ENCODE assay signal across 9 cellular contexts in the genomic region with DNA sequence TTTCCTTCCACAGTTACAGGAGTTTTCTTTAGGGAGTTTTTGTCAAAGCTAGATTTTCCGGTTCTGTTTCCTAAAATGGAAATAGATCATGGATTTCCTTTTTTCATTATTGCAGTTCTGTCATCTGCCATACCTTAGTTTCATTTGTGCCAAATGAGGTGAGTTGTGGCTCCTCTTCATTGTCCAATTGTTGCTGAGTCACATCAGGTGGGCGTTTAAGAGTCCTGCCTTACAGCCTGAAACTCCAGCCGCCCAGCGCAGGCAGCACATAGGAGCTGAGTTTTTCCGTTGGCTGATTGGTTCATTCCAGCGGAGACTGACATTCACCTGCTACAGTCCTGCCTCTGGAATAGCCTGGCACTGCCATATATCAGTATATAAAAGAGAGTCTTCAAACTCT. TPM values are rescaled to one million over a fixed set of nuclear protein-coding genes. Genes with fewer than 3 reads are reported as not detected.
DNase-seq lines count a peak whose midpoint lies in the region; ATAC-seq and TF ChIP-seq lines count a peak whose summit lies in the region.
"Had no signal": no experiment of that assay in that cellular context is flagged by ENCODE, and none has a peak within 500 bp of the region (broad histone marks: within the 10 kb centered on the region; RNA-seq: fewer than 3 reads in every experiment).

No MANE protein-coding gene starts in this region.

- no peak overlapping the region for H3K4me3 ChIP-seq in CD8-positive, alpha-beta T cell (ENCODE audit: low read depth, low read length)
- H3K4me3 ChIP-seq in Panc1 (ENCODE audit: low read depth in 2 of 2, low read length in 2 of 2) (no peak overlapping the region), rectal smooth muscle tissue (ENCODE audit: low read length) (no peak overlapping the region)

- no peaks in the 10 kb centered on the region for H3K27me3 Mint-ChIP-seq in CD8-positive, alpha-beta T cell (ENCODE audit: low read depth)

- H3K9ac ChIP-seq in rectal smooth muscle tissue (ENCODE audit: low read length), result no peak overlapping the region

- TF ChIP-seq CTCF in CD8-positive, alpha-beta T cell (IDR thresholded peaks at IDR 0.05), result no peak
- no peak for TF ChIP-seq CTCF in Panc1 (IDR thresholded peaks at IDR 0.05)

- no peaks in the 10 kb centered on the region for H3K36me3 ChIP-seq in CD8-positive, alpha-beta T cell (ENCODE audit: insufficient read depth, low read length)
- H3K36me3 ChIP-seq in Panc1 (ENCODE audit: control insufficient read depth, insufficient read depth, low read length) (no peaks in the 10 kb centered on the region), rectal smooth muscle tissue (ENCODE audit: control insufficient read depth, insufficient read depth, low read length) (no peaks in the 10 kb centered on the region)

- CTCF ChIA-PET in CD8-positive, alpha-beta T cell (lab: Charles Lee), result interaction anchor here (0.8 to 3.5 kb wide), 5 partner anchors 12 to 110 kb away, joined by 3 to 15 read pairs (median 3); no protein-coding TSS in a partner anchor
- CTCF ChIA-PET in Panc1 (lab: Charles Lee), result no interaction called here

- no peaks in the 10 kb centered on the region for H3K9me3 Mint-ChIP-seq in CD8-positive, alpha-beta T cell

- peaks cover 45% of the 10 kb centered on the region for H3K36me3 Mint-ChIP-seq in CD8-positive, alpha-beta T cell

- H3K27me3 ChIP-seq in CD8-positive, alpha-beta T cell (ENCODE audit: insufficient read depth, low read length), result no peaks in the 10 kb centered on the region
- no peaks in the 10 kb centered on the region for H3K27me3 ChIP-seq in Panc1 (ENCODE audit: control insufficient read depth, insufficient read depth, low read length)
- no peaks in the 10 kb centered on the region for H3K27me3 ChIP-seq in rectal smooth muscle tissue (ENCODE audit: control insufficient read depth, insufficient read depth, low read length)

- in situ Hi-C loops in Panc1 (cut with HindIII; ENCODE audit: low pct_unique_long_range_greater_than_20kb, low sequenced_read_pairs), result loop anchor here (25.0 kb wide), 1 partner anchor 145 kb away; the partner anchor contains the start of genes DPM2 and PIP5KL1

- H3K4me1 Mint-ChIP-seq in CD8-positive, alpha-beta T cell (ENCODE audit: low read depth), result peaks cover 45% of the 10 kb centered on the region

- DNase-seq in CD8-positive, alpha-beta T cell, result no peak
- DNase-seq in Panc1 (ENCODE audit: low read depth, low spot score) (no peak), epithelial cell of prostate (ENCODE audit: low read depth, low spot score) (peak; percentile 80), NCI-H2029 treated with DMSO at 0.1 percent for 48 hours (lab: John Stamatoyannopoulos, UW) (no peak)
- DNase-seq in stimulated activated CD4-positive, alpha-beta T cell treated with anti-CD3 and anti-CD28 coated beads, Interleukin-4, amount 100 ng/mL, for 24 hours, result no peak
- DNase-seq: effector memory CD4-positive, alpha-beta T cell had no signal

- no peak overlapping the region for H3K27ac ChIP-seq in CD8-positive, alpha-beta T cell (ENCODE audit: low read depth, low read length)
- H3K27ac ChIP-seq in Panc1 (ENCODE audit: low read length), result peak overlapping the region; percentile 68
- peak overlapping the region; percentile 58 for H3K27ac ChIP-seq in epithelial cell of prostate
- peak overlapping the region; percentile 33 for H3K27ac ChIP-seq in rectal smooth muscle tissue (ENCODE audit: low read depth, low read length)

- no TSS peak for BruUV-seq in Panc1 (replicated peaks; lab: Mats Ljungman, UMichigan)

- H3K9me3 ChIP-seq in CD8-positive, alpha-beta T cell (ENCODE audit: low read length), result no peaks in the 10 kb centered on the region
- no peaks in the 10 kb centered on the region for H3K9me3 ChIP-seq in Panc1 (ENCODE audit: control insufficient read depth, insufficient read depth, low read depth, low read length)

- POLR2A ChIA-PET in CD8-positive, alpha-beta T cell (lab: Charles Lee), result interaction anchor here (1.4 kb wide), 1 partner anchor 10 kb away, joined by 4 read pairs; no protein-coding TSS in a partner anchor
- POLR2A ChIA-PET in Panc1 (lab: Charles Lee), result no interaction called here

- intact Hi-C loops in CD8-positive, alpha-beta T cell (cut with DNase I, micrococcal nuclease), result loop anchor here in 1 of 2 experiments (5.0 kb wide), 1 partner anchor 150 kb away; the partner anchor contains the start of gene PIP5KL1
- intact Hi-C loops in Panc1 (cut with micrococcal nuclease; ENCODE audit: unreplicated experiment), result no loop called here

- H3K27ac Mint-ChIP-seq in CD8-positive, alpha-beta T cell, result peak overlapping the region; percentile 56

- H3K4me1 ChIP-seq in CD8-positive, alpha-beta T cell (ENCODE audit: insufficient read depth, low read length), result peaks cover 19% of the 10 kb centered on the region
- H3K4me1 ChIP-seq in Panc1 (ENCODE audit: control insufficient read depth, insufficient read depth, low read length) (peaks cover 40% of the 10 kb centered on the region), rectal smooth muscle tissue (ENCODE audit: control insufficient read depth, insufficient read depth, low read length) (peaks cover 3% of the 10 kb centered on the region)

- no peak overlapping the region for H3K4me3 Mint-ChIP-seq in CD8-positive, alpha-beta T cell

- no peak for ATAC-seq in CD8-positive, alpha-beta T cell
- ATAC-seq in Panc1 (no peak), HG03135 (IDR thresholded peaks at IDR 0.05; ENCODE audit: unreplicated experiment) (no peak), HG02610 (IDR thresholded peaks at IDR 0.05; ENCODE audit: unreplicated experiment) (no peak)

RNA-seq across cellular contexts. Expression of gene SLC25A25, which starts 14.1 kb away (rescaled TPM):
- total RNA-seq in CD8-positive, alpha-beta T cell, result 10 to 100 TPM; 12.1 to 12.2 TPM
- total RNA-seq in Panc1 (2021; ENCODE audit: unreplicated experiment), result 10.7 TPM
- 6.8 TPM for polyA plus RNA-seq in Panc1 (2012; ENCODE audit: insufficient read length)

RNA-seq across cellular contexts. Expression of gene NAIF1, which starts 15.1 kb away (rescaled TPM):
- total RNA-seq in CD8-positive, alpha-beta T cell, result 10 to 100 TPM; 14.4 to 15.0 TPM
- 14.6 TPM for total RNA-seq in Panc1 (2021; ENCODE audit: unreplicated experiment)
- polyA plus RNA-seq in Panc1 (2012; ENCODE audit: insufficient read length), result 19.1 TPM

RNA-seq across cellular contexts. Expression of gene PTGES2, which starts 45.4 kb away (rescaled TPM):
- 10 to 100 TPM; 38.8 to 44.6 TPM for total RNA-seq in CD8-positive, alpha-beta T cell
- total RNA-seq in Panc1 (2021; ENCODE audit: unreplicated experiment), result 76.8 TPM
- 151 TPM for polyA plus RNA-seq in Panc1 (2012; ENCODE audit: insufficient read length)
